Comparison of ENCODE assay signal across 14 cellular contexts in genomic region chr5:84885479-84886258, GRCh38.
DNase-seq lines count a peak whose midpoint lies in the region; ATAC-seq, FAIRE-seq and TF ChIP-seq lines count a peak whose summit lies in the region.
"Had no signal": no experiment of that assay in that cellular context is flagged by ENCODE, and none has a peak within 500 bp of the region (broad histone marks: within the 10 kb centered on the region; RNA-seq: fewer than 3 reads in every experiment).

No MANE protein-coding gene starts in this region.

- no peaks in the 10 kb centered on the region for H4K20me1 ChIP-seq in HCT116 (ENCODE audit: insufficient read depth)

- no peak for TF ChIP-seq RAD21 in HCT116 (IDR thresholded peaks at IDR 0.05; ENCODE audit: low read depth)

- no peak overlapping the region for H3K9ac ChIP-seq in HCT116 (ENCODE audit: low read length)

- no peak overlapping the region for H3K27ac ChIP-seq in HCT116 (ENCODE audit: low read depth, low read length)
- H3K27ac ChIP-seq in adrenal gland, result no peak overlapping the region
- H3K27ac ChIP-seq in mesodermal cell (ENCODE audit: low read depth, low read length, severe bottlenecking), result peak overlapping the region; percentile 74
- no peak overlapping the region for H3K27ac ChIP-seq in small intestine (ENCODE audit: low read depth in 1 of 2, low read length in 1 of 2)

- no peak for TF ChIP-seq POLR2A in HCT116 (IDR thresholded peaks at IDR 0.05; ENCODE audit: borderline replicate concordance, extremely low read depth, insufficient read depth, insufficient read length)
- TF ChIP-seq POLR2A in adrenal gland (IDR thresholded peaks at IDR 0.05), result no peak

- H3K27ac Mint-ChIP-seq in stimulated activated naive CD8-positive, alpha-beta T cell treated with anti-CD3 and anti-CD28 coated beads, Interleukin-15, amount 100 ng/mL, for 72 hours, result no peak overlapping the region
- H3K27ac Mint-ChIP-seq: activated naive CD8-positive, alpha-beta T cell treated with anti-CD3 and anti-CD28 coated beads, Interleukin-2, amount 10 ng/mL, durations not matched to agents 7 days and 5 days; naive thymus-derived CD4-positive, alpha-beta T cell had no signal

- no peak for ATAC-seq in HCT116
- ATAC-seq in stimulated activated naive CD8-positive, alpha-beta T cell treated with anti-CD3 and anti-CD28 coated beads, Interleukin-15, amount 100 ng/mL, for 72 hours, result no peak
- ATAC-seq: naive thymus-derived CD4-positive, alpha-beta T cell had no signal

- H3K4me3 Mint-ChIP-seq in stimulated activated naive CD8-positive, alpha-beta T cell treated with anti-CD3 and anti-CD28 coated beads, Interleukin-15, amount 100 ng/mL, for 72 hours, result no peak overlapping the region
- H3K4me3 Mint-ChIP-seq: activated naive CD8-positive, alpha-beta T cell treated with anti-CD3 and anti-CD28 coated beads, Interleukin-2, amount 10 ng/mL, durations not matched to agents 7 days and 5 days; naive thymus-derived CD4-positive, alpha-beta T cell had no signal

- no TSS peak for BruUV-seq in HCT116 (replicated peaks; lab: Mats Ljungman, UMichigan)

- no peak overlapping the region for H3K4me3 ChIP-seq in HCT116 (replicated peaks in 1 of 2; ENCODE audit: low read depth in 1 of 2, low read length in 2 of 2)
- no peak overlapping the region for H3K4me3 ChIP-seq in adrenal gland
- no peak overlapping the region for H3K4me3 ChIP-seq in mesodermal cell (ENCODE audit: extremely low read depth, insufficient read depth, low read length, poor library complexity, severe bottlenecking)
- no peak overlapping the region for H3K4me3 ChIP-seq in small intestine (ENCODE audit: low read depth in 1 of 2, low read length in 2 of 2)

- peak overlapping the region; percentile 25 for H2AFZ ChIP-seq in HCT116 (ENCODE audit: low read depth, low read length, poor library complexity, severe bottlenecking)

- intact Hi-C loops in HCT116 (cut with micrococcal nuclease) (no loop called here), adrenal gland (cut with DNase I) (no loop called here)

- no peaks in the 10 kb centered on the region for H3K4me1 Mint-ChIP-seq in stimulated activated naive CD8-positive, alpha-beta T cell treated with anti-CD3 and anti-CD28 coated beads, Interleukin-15, amount 100 ng/mL, for 72 hours
- H3K4me1 Mint-ChIP-seq: activated naive CD8-positive, alpha-beta T cell treated with anti-CD3 and anti-CD28 coated beads, Interleukin-2, amount 10 ng/mL, durations not matched to agents 7 days and 5 days; naive thymus-derived CD4-positive, alpha-beta T cell had no signal

- H3K9me2 ChIP-seq in HCT116 (ENCODE audit: insufficient read depth), result no peaks in the 10 kb centered on the region

- H3K27me3 ChIP-seq in HCT116 (ENCODE audit: insufficient read depth, low read length) (no peaks in the 10 kb centered on the region), adrenal gland (no peaks in the 10 kb centered on the region), small intestine (ENCODE audit: control insufficient read depth in 2 of 2, insufficient read depth in 2 of 2, low read length in 2 of 2) (no peaks in the 10 kb centered on the region)

- no peak for FAIRE-seq in small intestine (lab: Jason Lieb, UNC)

- no peaks in the 10 kb centered on the region for H3K27me3 Mint-ChIP-seq in stimulated activated naive CD8-positive, alpha-beta T cell treated with anti-CD3 and anti-CD28 coated beads, Interleukin-15, amount 100 ng/mL, for 72 hours
- H3K27me3 Mint-ChIP-seq: activated naive CD8-positive, alpha-beta T cell treated with anti-CD3 and anti-CD28 coated beads, Interleukin-2, amount 10 ng/mL, durations not matched to agents 7 days and 5 days; naive thymus-derived CD4-positive, alpha-beta T cell had no signal

- H3K9me3 ChIP-seq in HCT116 (ENCODE audit: control insufficient read depth in 1 of 2, insufficient read depth in 1 of 2, low read depth in 1 of 2, low read length in 2 of 2) (no peaks in the 10 kb centered on the region), adrenal gland (replicated peaks in 1 of 3) (no peaks in the 10 kb centered on the region), mesodermal cell (ENCODE audit: control insufficient read depth, low read length) (no peaks in the 10 kb centered on the region), small intestine (ENCODE audit: control insufficient read depth, low read depth) (no peaks in the 10 kb centered on the region)

- no peaks in the 10 kb centered on the region for H3K79me2 ChIP-seq in HCT116 (ENCODE audit: insufficient read depth, low read length)

- H3K4me1 ChIP-seq in HCT116 (ENCODE audit: control insufficient read depth in 1 of 2, insufficient read depth in 2 of 2, low read length in 2 of 2), result no peaks in the 10 kb centered on the region
- H3K4me1 ChIP-seq in adrenal gland (replicated peaks in 1 of 2), result no peaks in the 10 kb centered on the region
- H3K4me1 ChIP-seq in mesodermal cell (ENCODE audit: control insufficient read depth, insufficient read depth, low read length, poor library complexity, severe bottlenecking), result peaks cover 10% of the 10 kb centered on the region
- H3K4me1 ChIP-seq in small intestine (ENCODE audit: control insufficient read depth in 2 of 2, insufficient read depth in 1 of 2, low read depth in 1 of 2, low read length in 1 of 2), result no peaks in the 10 kb centered on the region

- H3K36me3 ChIP-seq in HCT116 (ENCODE audit: control insufficient read depth in 1 of 2, insufficient read depth in 2 of 2, low read length in 2 of 2) (no peaks in the 10 kb centered on the region), adrenal gland (replicated peaks in 1 of 2) (no peaks in the 10 kb centered on the region), mesodermal cell (ENCODE audit: control insufficient read depth, insufficient read depth, low read length) (no peaks in the 10 kb centered on the region), small intestine (ENCODE audit: control insufficient read depth in 2 of 2, insufficient read depth in 2 of 2, low read length in 2 of 2) (no peaks in the 10 kb centered on the region)

- WGBS in adrenal gland, 4 donors, result 21 to 48% (median 35%) methylated on average over 1 of the region's 1 CpG
- WGBS in mesodermal cell (ENCODE audit: insufficient coverage in 2 of 2), 2 experiments, result 40% methylated on average over 1 of the region's 1 CpG; no CpG with 5 or more reads in 1 of the 2 experiments
- WGBS in small intestine, 3 donors, result 52 to 70% (median 59%) methylated on average over 1 of the region's 1 CpG

- peaks cover 0 to 5% of the 10 kb centered on the region in 2 donors for H3K9me3 Mint-ChIP-seq in stimulated activated naive CD8-positive, alpha-beta T cell treated with anti-CD3 and anti-CD28 coated beads, Interleukin-15, amount 100 ng/mL, for 72 hours

- CTCF ChIA-PET in HCT116 (lab: Charles Lee), result no interaction called here

- DNase-seq in HCT116 (ENCODE audit: low read depth, low spot score), result no peak
- peak; percentile 27 to 80 (median 69) for DNase-seq in adrenal gland
- peak; percentile 81 for DNase-seq in fibroblast of peridontal ligament (ENCODE audit: extremely low read depth)
- no peak for DNase-seq in stimulated activated CD4-positive, alpha-beta T cell treated with anti-CD3 and anti-CD28 coated beads, Interleukin-1b, Interleukin-23, amount 100 ng/mL, for 48 hours
- no peak for DNase-seq in small intestine
- no peak for DNase-seq in activated effector memory CD4-positive, alpha-beta T cell treated with anti-CD3 and anti-CD28 coated beads, Interleukin-2, amount 50 U/mL, for 16 hours
- no peak for DNase-seq in stimulated activated naive CD8-positive, alpha-beta T cell treated with anti-CD3 and anti-CD28 coated beads, Interleukin-15, amount 100 ng/mL, for 72 hours
- DNase-seq: activated CD4-positive, alpha-beta T cell treated with anti-CD3 and anti-CD28 coated beads for 1 hour; activated naive CD8-positive, alpha-beta T cell treated with anti-CD3 and anti-CD28 coated beads, Interleukin-2, amount 10 ng/mL, durations not matched to agents 7 days and 5 days; DMS53; naive thymus-derived CD4-positive, alpha-beta T cell; NCI-H510A; stimulated activated CD4-positive, alpha-beta T cell treated with anti-CD3 and anti-CD28 coated beads, Interleukin-4, amount 100 ng/mL, for 24 hours had no signal

- POLR2A ChIA-PET in HCT116 (lab: Charles Lee), result no interaction called here

- RAD21 ChIA-PET in HCT116 (lab: Charles Lee; ENCODE audit: low non-redundant PET in 1 of 2, low total read pairs in 2 of 2, uncharacterized antibody in 2 of 2, unreplicated experiment in 2 of 2), result no interaction called here

- no peak overlapping the region for H3K4me2 ChIP-seq in HCT116 (ENCODE audit: low read length)

- TF ChIP-seq CTCF in HCT116 (IDR thresholded peaks at IDR 0.05 in 2 of 3, conservative IDR thresholded peaks at IDR 0.05 in 1 of 3; ENCODE audit: borderline replicate concordance in 1 of 3, insufficient read depth in 1 of 3, low read depth in 2 of 3, low read length in 2 of 3) (no peak), adrenal gland (IDR thresholded peaks at IDR 0.05) (no peak)

TF ChIP-seq in HCT116, 20 proteins besides CTCF, POLR2A, EP300 and RAD21 (continues in another document):
- no peak for TF ChIP-seq SIN3A (IDR thresholded peaks at IDR 0.05; ENCODE audit: low read depth)
- no peak for TF ChIP-seq SRF (IDR thresholded peaks at IDR 0.05; ENCODE audit: low read depth)
- no peak for TF ChIP-seq EGR1 (IDR thresholded peaks at IDR 0.05; ENCODE audit: low read depth)
- no peak for TF ChIP-seq CBX3 (IDR thresholded peaks at IDR 0.05; ENCODE audit: low read depth)
- TF ChIP-seq JUND (IDR thresholded peaks at IDR 0.05), result no peak
- TF ChIP-seq ZBTB33 (IDR thresholded peaks at IDR 0.05; ENCODE audit: extremely low read depth, insufficient replicate concordance, low read length), result no peak
- TF ChIP-seq ATF3 (IDR thresholded peaks at IDR 0.05), result no peak
- no peak for TF ChIP-seq ZNF274 (IDR thresholded peaks at IDR 0.05; ENCODE audit: low read depth, low read length)
- TF ChIP-seq ZFX (IDR thresholded peaks at IDR 0.05), result no peak
- TF ChIP-seq CEBPB (IDR thresholded peaks at IDR 0.05; ENCODE audit: low read depth), result no peak

Comparison
In these comparisons a context has a peak if more than half of its experiments do, and no peak if none do; other contexts are left out.
1. DNase-seq: peak in adrenal gland (7 of 7) and fibroblast of peridontal ligament (single experiment); none in HCT116 (single experiment), stimulated activated CD4-positive, alpha-beta T cell treated with anti-CD3 and anti-CD28 coated beads, Interleukin-1b, Interleukin-23, amount 100 ng/mL, for 48 hours (single experiment), small intestine (single experiment), activated effector memory CD4-positive, alpha-beta T cell treated with anti-CD3 and anti-CD28 coated beads, Interleukin-2, amount 50 U/mL, for 16 hours (single experiment) and stimulated activated naive CD8-positive, alpha-beta T cell treated with anti-CD3 and anti-CD28 coated beads, Interleukin-15, amount 100 ng/mL, for 72 hours (0 of 2).